8 cellular contexts compared by ENCODE assay signal in the genomic region with DNA sequence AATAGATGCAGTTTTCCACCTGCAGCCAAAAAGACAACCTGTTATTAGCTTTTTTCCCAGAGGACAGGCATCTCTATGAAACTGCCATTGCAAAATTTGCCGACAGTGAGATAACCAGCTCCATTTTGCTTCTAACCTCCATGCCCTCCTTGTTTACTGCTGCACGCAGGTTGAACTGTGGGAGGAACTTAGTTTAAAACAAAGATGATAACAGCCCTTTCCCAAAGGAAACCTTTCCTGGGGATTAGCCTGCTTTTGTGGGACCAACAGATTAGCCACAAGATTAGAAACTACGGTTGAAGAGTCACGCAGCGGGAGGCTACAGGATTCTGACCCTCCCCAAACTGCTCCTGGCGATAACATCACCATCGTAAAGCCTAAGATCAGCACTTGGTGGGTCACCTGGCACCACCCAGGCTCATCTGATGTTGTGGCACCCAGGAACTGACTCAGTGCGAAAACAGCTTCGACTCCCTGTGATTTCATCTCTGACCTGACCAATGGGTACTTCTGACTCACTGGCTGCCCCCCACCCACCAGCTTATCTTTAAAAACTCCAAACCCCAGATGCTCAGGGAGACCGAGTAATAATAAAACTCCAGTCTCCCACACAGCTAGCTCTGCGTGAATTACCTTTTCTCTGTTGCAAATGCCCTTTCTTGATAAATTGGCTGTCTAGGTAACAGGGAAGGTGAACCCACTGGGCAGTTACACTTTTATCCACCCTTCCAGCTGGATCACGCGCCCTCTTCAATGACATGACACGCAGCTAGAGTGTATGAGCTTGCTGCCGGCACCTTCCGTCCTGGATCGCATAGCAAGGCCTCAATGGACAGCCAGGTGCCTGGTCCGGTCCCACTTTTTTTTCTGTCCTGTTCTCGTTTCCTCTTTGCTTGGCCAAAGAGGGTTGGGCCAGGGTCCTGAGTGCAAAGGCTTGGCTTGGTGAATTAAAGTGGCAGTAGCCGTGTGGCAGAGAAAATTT. TPM values are rescaled to one million over a fixed set of nuclear protein-coding genes. Genes with fewer than 3 reads are reported as not detected.
DNase-seq lines count a peak whose midpoint lies in the region; TF ChIP-seq lines count a peak whose summit lies in the region.

No MANE protein-coding gene starts in this region.

- no peak for TF ChIP-seq CTCF in cardiac fibroblast (IDR thresholded peaks at IDR 0.05; ENCODE audit: low read depth, low read length)

- 93% methylated on average over 20 of the region's 20 CpGs for WGBS in thymus

- peak overlapping the region; percentile 38 for H3K27ac ChIP-seq in thymus (ENCODE audit: low read depth)

- peaks cover 73% of the 10 kb centered on the region for H3K36me3 ChIP-seq in HAP-1 (replicated peaks)
- peaks cover 10% of the 10 kb centered on the region for H3K36me3 ChIP-seq in mucosa of stomach (ENCODE audit: control insufficient read depth, insufficient read depth, low read length)
- peaks cover 43% of the 10 kb centered on the region for H3K36me3 ChIP-seq in thymus (ENCODE audit: control insufficient read depth, insufficient read depth)

- H3K4me3 ChIP-seq in HAP-1, result peak overlapping the region; percentile 81
- H3K4me3 ChIP-seq in cardiac fibroblast (replicated peaks in 1 of 2; ENCODE audit: low read depth in 2 of 2, low read length in 2 of 2), result peak overlapping the region; percentile 79 to 83
- peak overlapping the region; percentile 78 for H3K4me3 ChIP-seq in mucosa of stomach (ENCODE audit: low read length)
- H3K4me3 ChIP-seq in thymus (ENCODE audit: low read length), result peak overlapping the region; percentile 94

- H3K9ac ChIP-seq in mucosa of stomach (ENCODE audit: low read length), result peak overlapping the region; percentile 92

- H3K27me3 ChIP-seq in HAP-1 (ENCODE audit: low read depth), result no peaks in the 10 kb centered on the region
- H3K27me3 ChIP-seq in mucosa of stomach (ENCODE audit: control insufficient read depth, insufficient read depth, low read length), result no peaks in the 10 kb centered on the region
- H3K27me3 ChIP-seq in thymus (ENCODE audit: control insufficient read depth, insufficient read depth), result no peaks in the 10 kb centered on the region

- in situ Hi-C loops in HAP-1 (cut with MboI; ENCODE audit: low sequenced_read_pairs), result loop anchor here (10.0 kb wide), 1 partner anchor 171 kb away; no protein-coding TSS in a partner anchor
- in situ Hi-C loops in KBM-7 (cut with MboI; ENCODE audit: low pct_unique_long_range_greater_than_20kb, low sequenced_read_pairs), result loop anchor here (10.0 kb wide), 1 partner anchor 181 kb away; the partner anchor contains the start of gene TNIP2

- H3K4me1 ChIP-seq in HAP-1, result peaks cover 21% of the 10 kb centered on the region
- peaks cover 45% of the 10 kb centered on the region for H3K4me1 ChIP-seq in mucosa of stomach (ENCODE audit: control insufficient read depth, insufficient read depth, low read length)
- H3K4me1 ChIP-seq in thymus (ENCODE audit: control insufficient read depth, insufficient read depth, low read length), result peaks cover 2% of the 10 kb centered on the region

- DNase-seq in HAP-1 (ENCODE audit: low spot score in 2 of 2) (peak in 1 of 2 experiments; percentile 37), T-helper 2 cell (peak in 4 of 5 experiments; percentile 55 to 97 (median 64)), cardiac fibroblast (ENCODE audit: low read depth in 2 of 2) (peak in 1 of 2 donors; percentile 63), DMS114 treated with DMSO at 0.1 percent for 48 hours (lab: John Stamatoyannopoulos, UW; ENCODE audit: unreplicated experiment) (no peak), KBM-7 (no peak), NOMO-1 treated with dmso at 0.1 percent for 144 hours (lab: John Stamatoyannopoulos, UW; ENCODE audit: unreplicated experiment) (no peak)

- no peaks in the 10 kb centered on the region for H3K9me3 ChIP-seq in HAP-1
- H3K9me3 ChIP-seq in mucosa of stomach (ENCODE audit: control insufficient read depth, low read length), result no peaks in the 10 kb centered on the region
- H3K9me3 ChIP-seq in thymus (ENCODE audit: control insufficient read depth), result no peaks in the 10 kb centered on the region

RNA-seq across cellular contexts. Expression of gene NOP14, which starts 27.2 kb away (rescaled TPM):
- polyA plus RNA-seq in thymus, result 18.1 TPM

RNA-seq across cellular contexts. Expression of gene GRK4, which starts 27.3 kb away (rescaled TPM):
- 5.6 TPM for polyA plus RNA-seq in thymus

Comparison
In these comparisons a context has a peak if more than half of its experiments do, and no peak if none do; other contexts are left out.
1. DNase-seq: peak in T-helper 2 cell (4 of 5); none in DMS114 treated with DMSO at 0.1 percent for 48 hours (single experiment), KBM-7 (single experiment) and NOMO-1 treated with dmso at 0.1 percent for 144 hours (single experiment).
2. Peak in every context shown above with its lines, with median percentiles within 50 percentile points of each other: H3K4me3 ChIP-seq.